Comparison of ENCODE assay signal across 8 cellular contexts in the genomic region with DNA sequence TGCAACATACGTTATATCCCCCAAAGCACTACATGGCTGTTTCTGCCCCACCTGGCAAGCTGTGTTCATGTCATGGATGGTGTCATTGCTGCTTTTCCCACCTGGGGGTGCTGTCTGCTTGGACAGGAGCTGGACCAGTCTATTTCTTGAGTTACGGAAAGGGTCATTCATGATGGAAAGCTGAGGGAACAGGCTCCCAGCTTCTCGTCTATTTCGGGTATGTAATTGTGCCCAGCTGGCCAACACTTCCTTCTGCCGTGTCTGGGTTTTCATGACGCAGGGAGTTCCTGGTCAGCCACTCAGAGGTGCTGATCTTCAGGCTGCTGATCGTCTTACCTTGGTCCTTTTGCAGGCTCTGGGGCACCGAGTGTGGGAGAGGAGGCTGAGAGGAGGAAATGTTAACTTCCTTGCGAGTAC. TPM values are rescaled to one million over a fixed set of nuclear protein-coding genes. Genes with fewer than 3 reads are reported as not detected.
DNase-seq lines count a peak whose midpoint lies in the region; ATAC-seq and TF ChIP-seq lines count a peak whose summit lies in the region.

No MANE protein-coding gene starts in this region.

- no peaks in the 10 kb centered on the region for H3K4me1 ChIP-seq in lower lobe of right lung

- H3K9me3 ChIP-seq in lower lobe of right lung = no peaks in the 10 kb centered on the region

- H3K27me3 ChIP-seq in lower lobe of right lung (ENCODE audit: low read depth) = no peaks in the 10 kb centered on the region

- no peak overlapping the region for H3K27ac ChIP-seq in lower lobe of right lung

- H3K4me3 ChIP-seq in choroid plexus epithelial cell (ENCODE audit: low read depth, low read length) = no peak overlapping the region
- H3K4me3 ChIP-seq in lower lobe of right lung = no peak overlapping the region

- H3K36me3 ChIP-seq in lower lobe of right lung = no peaks in the 10 kb centered on the region

- ATAC-seq in lower lobe of right lung (peak in 1 of 2 donors; percentile 31), GM18870 (IDR thresholded peaks at IDR 0.05; ENCODE audit: unreplicated experiment) (no peak)

- peak; percentile 47 for DNase-seq in activated CD4-positive, alpha-beta T cell treated with anti-CD3 and anti-CD28 coated beads for 48 hours
- no peak for DNase-seq in activated CD4-positive, alpha-beta T cell treated with anti-CD3 and anti-CD28 coated beads for 4 hours
- peak; percentile 1 for DNase-seq in NCI-H446 treated with DMSO at 0.1 percent for 48 hours (lab: John Stamatoyannopoulos, UW)
- DNase-seq in choroid plexus epithelial cell (ENCODE audit: low read depth) = peak; percentile 85
- no peak for DNase-seq in lower lobe of right lung
- no peak for DNase-seq in OCI-M2 (lab: John Stamatoyannopoulos, UW; ENCODE audit: unreplicated experiment)
- no peak for DNase-seq in DMS114 treated with DMSO at 0.1 percent for 48 hours (lab: John Stamatoyannopoulos, UW; ENCODE audit: unreplicated experiment)

- intact Hi-C loops in lower lobe of right lung (cut with DNase I) = no loop called here

- peak; percentile 96 for TF ChIP-seq CTCF in choroid plexus epithelial cell (conservative IDR thresholded peaks at IDR 0.05; ENCODE audit: low read depth, low read length)
- TF ChIP-seq CTCF in lower lobe of right lung (IDR thresholded peaks at IDR 0.05) = peak; percentile 37

RNA-seq across cellular contexts. Expression of a gene that starts 8.6 kb away (rescaled TPM):
- total RNA-seq in lower lobe of right lung = 0.62 TPM

Comparison
In these comparisons a context has a peak if more than half of its experiments do, and no peak if none do; other contexts are left out.
1. DNase-seq: peak in activated CD4-positive, alpha-beta T cell treated with anti-CD3 and anti-CD28 coated beads for 48 hours (single experiment), NCI-H446 treated with DMSO at 0.1 percent for 48 hours (single experiment) and choroid plexus epithelial cell (single experiment); none in activated CD4-positive, alpha-beta T cell treated with anti-CD3 and anti-CD28 coated beads for 4 hours (0 of 2), lower lobe of right lung (single experiment), OCI-M2 (single experiment) and DMS114 treated with DMSO at 0.1 percent for 48 hours (single experiment).